8 cellular contexts compared by ENCODE assay signal in the genomic region with DNA sequence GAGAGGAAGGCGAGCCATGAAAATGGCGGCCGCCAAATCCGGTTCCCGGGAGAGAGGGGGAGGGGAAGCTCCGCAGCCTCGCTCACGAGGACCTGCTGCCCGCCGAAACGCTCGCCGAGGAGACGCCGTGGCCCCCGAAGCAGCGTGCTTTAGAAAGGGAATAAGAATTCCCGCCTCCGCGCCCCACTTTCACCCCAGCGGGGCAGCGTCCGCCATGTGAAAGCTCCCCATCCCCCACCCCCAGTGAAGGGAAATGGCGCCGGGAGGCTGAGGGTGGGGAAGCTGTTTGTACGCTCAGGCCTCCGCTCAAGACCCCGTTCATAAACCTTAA. TPM values are rescaled to one million over a fixed set of nuclear protein-coding genes. Genes with fewer than 3 reads are reported as not detected.
A peak's percentile ranks its signal among the peaks of the same experiment; 100 is the strongest.
DNase-seq lines count a peak whose midpoint lies in the region; ATAC-seq and TF ChIP-seq lines count a peak whose summit lies in the region.

No MANE protein-coding gene starts in this region.

- DNase-seq in AG20443 (ENCODE audit: low spot score) (peak; percentile 49), GM20000 (ENCODE audit: low spot score) (peak; percentile 39), NCI-H146 treated with DMSO at 0.1 percent for 48 hours (lab: John Stamatoyannopoulos, UW; ENCODE audit: unreplicated experiment) (peak; percentile 59), caudate nucleus (lab: John Stamatoyannopoulos, UW) (peak in 58 of 61 donors; percentile 14 to 89 (median 67)), left colon (peak; percentile 67 to 85)
- peak; percentile 61 for DNase-seq in activated CD4-positive, CD25-positive, alpha-beta regulatory T cell treated with anti-CD3 and anti-CD28 coated beads, Interleukin-2, amount 50 U/mL, for 16 hours (ENCODE audit: low read depth, low spot score)
- DNase-seq in stimulated activated CD4-positive, alpha-beta T cell treated with anti-CD3 and anti-CD28 coated beads, Interleukin-1b, Interleukin-23, amount 100 ng/mL, for 48 hours, result peak; percentile 77

- TF ChIP-seq CTCF in GM20000 (IDR thresholded peaks at IDR 0.05; ENCODE audit: extremely low read depth, missing control alignments), result no peak

- ATAC-seq in left colon (peak; percentile 41), GM19351 (IDR thresholded peaks at IDR 0.05; ENCODE audit: unreplicated experiment) (no peak)

- intact Hi-C loops in left colon (cut with DNase I, micrococcal nuclease), result loop anchor here in 1 of 2 donors (5.0 kb wide), 1 partner anchor 962 kb away; no protein-coding TSS in a partner anchor

- H3K27ac ChIP-seq in caudate nucleus (ENCODE audit: low read depth, low read length), result peak overlapping the region; percentile 100

RNA-seq across cellular contexts. Expression of gene HNRNPA2B1, which starts 0.5 kb away (rescaled TPM):
- total RNA-seq in left colon, result 100 to 1,000 TPM; 295 to 453 TPM

RNA-seq across cellular contexts. Expression of gene CBX3, which starts 1.5 kb away (rescaled TPM):
- total RNA-seq in left colon, result 10 to 100 TPM; 73.3 to 81.3 TPM

RNA-seq across cellular contexts. Expression of gene NFE2L3, which starts 48.1 kb away (rescaled TPM):
- total RNA-seq in left colon, result 10 to 100 TPM in 1 of 2 donors, 1 to 10 TPM in 1; 8.8 to 13.4 TPM
